25 cellular contexts compared by ENCODE assay signal in the genomic region with DNA sequence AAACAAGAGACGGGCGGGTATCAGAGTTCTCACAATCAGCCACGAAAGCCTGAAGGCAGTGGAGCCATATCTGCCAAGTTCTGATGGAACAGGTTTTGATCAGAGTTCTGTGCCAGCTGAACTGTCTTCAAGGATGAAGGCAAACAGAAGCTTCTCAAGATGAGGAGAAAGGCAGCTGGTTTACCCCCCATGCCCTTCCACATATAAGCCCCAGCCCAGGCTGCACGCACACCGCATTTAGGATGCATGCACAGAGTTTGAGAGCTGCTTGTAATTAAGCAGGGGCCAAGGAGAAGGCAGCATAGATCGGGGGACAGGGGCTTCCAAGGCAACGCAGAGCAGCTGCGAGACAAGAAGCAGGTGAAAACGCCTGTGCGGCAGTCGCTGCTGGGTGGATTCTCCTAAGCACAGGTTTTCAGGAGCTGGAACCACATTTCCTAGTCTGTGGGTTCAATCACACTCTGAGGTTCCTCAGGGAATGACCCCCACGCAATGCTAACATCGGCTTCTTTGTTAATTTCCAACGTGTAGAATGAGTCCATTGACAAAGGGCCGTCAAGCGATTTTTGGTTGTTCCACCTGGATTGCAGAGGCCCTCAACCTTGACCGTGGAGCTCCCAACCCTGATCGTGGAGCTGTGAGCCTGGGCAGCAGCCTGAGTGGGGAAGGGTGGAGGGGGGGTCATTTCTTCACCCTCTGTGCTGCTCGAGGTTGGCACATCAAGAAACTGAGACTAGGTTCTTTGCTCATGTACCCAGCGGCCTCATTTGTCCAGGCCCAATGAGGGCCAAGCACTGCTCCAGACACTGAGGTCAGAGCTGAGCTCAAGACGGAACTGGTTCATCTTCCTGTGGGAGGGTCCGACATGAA.
A peak's percentile ranks its signal among the peaks of the same experiment; 100 is the strongest.
DNase-seq lines count a peak whose midpoint lies in the region; FAIRE-seq and TF ChIP-seq lines count a peak whose summit lies in the region.
"Had no signal": no experiment of that assay in that cellular context is flagged by ENCODE, and none has a peak within 500 bp of the region (broad histone marks: within the 10 kb centered on the region; RNA-seq: fewer than 3 reads in every experiment).

No MANE protein-coding gene starts in this region.

- H3K27me3 ChIP-seq in BE2C = no peaks in the 10 kb centered on the region
- H3K27me3 ChIP-seq in ovary = no peaks in the 10 kb centered on the region

- H3K4me1 Mint-ChIP-seq in CD14-positive monocyte = no peaks in the 10 kb centered on the region
- H3K4me1 Mint-ChIP-seq: activated B cell treated with CpG ODN at 0.5 μM for 24 hours; stimulated activated naive B cell treated with anti-CD40 and anti-IgM and Interleukin-4, amounts not matched to agents 10 μg/mL and 1 μg/mL and 100 μg/mL, for 72 hours had no signal

- no peak overlapping the region for H3K27ac Mint-ChIP-seq in CD14-positive monocyte
- H3K27ac Mint-ChIP-seq: activated B cell treated with CpG ODN at 0.5 μM for 24 hours; progenitor cell of endocrine pancreas; stimulated activated naive B cell treated with anti-CD40 and anti-IgM and Interleukin-4, amounts not matched to agents 10 μg/mL and 1 μg/mL and 100 μg/mL, for 72 hours had no signal

- no peaks in the 10 kb centered on the region for H3K9me3 ChIP-seq in BE2C
- no peaks in the 10 kb centered on the region for H3K9me3 ChIP-seq in ovary
- H3K9me3 ChIP-seq: esophagus muscularis mucosa, gastrocnemius medialis, thoracic aorta had no signal

- no peak overlapping the region for H3K4me3 ChIP-seq in BE2C (ENCODE audit: low read depth, low read length)
- H3K4me3 ChIP-seq in epithelial cell of esophagus (ENCODE audit: low read length) = no peak overlapping the region
- no peak overlapping the region for H3K4me3 ChIP-seq in ovary
- H3K4me3 ChIP-seq: esophagus muscularis mucosa, gastrocnemius medialis, SK-N-MC, skin epidermis, thoracic aorta had no signal

- no peak overlapping the region for H3K4me3 Mint-ChIP-seq in CD14-positive monocyte
- H3K4me3 Mint-ChIP-seq: activated B cell treated with CpG ODN at 0.5 μM for 24 hours; nephron; stimulated activated naive B cell treated with anti-CD40 and anti-IgM and Interleukin-4, amounts not matched to agents 10 μg/mL and 1 μg/mL and 100 μg/mL, for 72 hours had no signal

- peaks cover 0 to 1% (median 0%) of the 10 kb centered on the region in 7 donors for H3K9me3 Mint-ChIP-seq in CD14-positive monocyte
- H3K9me3 Mint-ChIP-seq: activated B cell treated with CpG ODN at 0.5 μM for 24 hours; activated naive CD4-positive, alpha-beta T cell treated with anti-CD3 and anti-CD28 coated beads, Interleukin-2, amount 50 U/mL, for 72 hours; nephron; stimulated activated naive B cell treated with anti-CD40 and anti-IgM and Interleukin-4, amounts not matched to agents 10 μg/mL and 1 μg/mL and 100 μg/mL, for 72 hours had no signal

- WGBS in ovary, 3 donors = 89 to 92% (median 92%) methylated on average over 22 of the region's 22 CpGs

- H3K36me3 ChIP-seq in BE2C (no peaks in the 10 kb centered on the region), ovary (no peaks in the 10 kb centered on the region)
- H3K36me3 ChIP-seq: esophagus muscularis mucosa, gastrocnemius medialis, thoracic aorta had no signal

- no peak for FAIRE-seq in RCC 7860 (lab: Jason Lieb, UNC)

- TF ChIP-seq EP300 in ovary (IDR thresholded peaks at IDR 0.05) = no peak

- intact Hi-C loops in CD14-positive monocyte (cut with micrococcal nuclease) (no loop called here), ovary (cut with DNase I) (no loop called here)

- peaks cover 5 to 9% (median 6%) of the 10 kb centered on the region in 3 donors for H3K27me3 Mint-ChIP-seq in CD14-positive monocyte (ENCODE audit: low read depth in 3 of 3)

- peak; percentile 1 for DNase-seq in BE2C
- DNase-seq in CD14-positive monocyte (ENCODE audit: low spot score) = peak; percentile 30
- DNase-seq in epithelial cell of esophagus (ENCODE audit: low read depth) = peak; percentile 40
- DNase-seq in ovary = peak in 4 of 5 donors; percentile 2 to 23 (median 4)
- no peak for DNase-seq in SW480 (ENCODE audit: low spot score)
- DNase-seq in RCC 7860 (ENCODE audit: low spot score) = no peak
- DNase-seq in AG08395 (ENCODE audit: low spot score) = no peak
- DNase-seq: DND-41; effector CD8-positive, alpha-beta T cell; gastrocnemius medialis; KBM-7; mesendoderm; NCI-H146; NCI-H526 treated with DMSO at 0.1 percent for 48 hours; stimulated activated CD4-positive, alpha-beta T cell treated with anti-CD3 and anti-CD28 coated beads, Interleukin-2, amount 100 ng/mL, for 24 hours; stimulated activated naive B cell treated with anti-CD40 and anti-IgM and Interleukin-4, amounts not matched to agents 10 μg/mL and 1 μg/mL and 100 μg/mL, for 72 hours; T1000 had no signal

- H3K27ac ChIP-seq in ovary = no peak overlapping the region
- H3K27ac ChIP-seq: esophagus muscularis mucosa, gastrocnemius medialis, SK-N-MC, skin epidermis, thoracic aorta had no signal

- H3K36me3 Mint-ChIP-seq in CD14-positive monocyte = no peaks in the 10 kb centered on the region
- H3K36me3 Mint-ChIP-seq: activated naive CD4-positive, alpha-beta T cell treated with anti-CD3 and anti-CD28 coated beads, Interleukin-2, amount 50 U/mL, for 72 hours; stimulated activated naive B cell treated with anti-CD40 and anti-IgM and Interleukin-4, amounts not matched to agents 10 μg/mL and 1 μg/mL and 100 μg/mL, for 72 hours had no signal

- H3K4me1 ChIP-seq in BE2C (peaks cover 8% of the 10 kb centered on the region), ovary (ENCODE audit: insufficient read depth) (no peaks in the 10 kb centered on the region)
- H3K4me1 ChIP-seq: gastrocnemius medialis had no signal

- TF ChIP-seq CTCF in BE2C (IDR thresholded peaks at IDR 0.05; ENCODE audit: low read depth, low read length) (no peak), CD14-positive monocyte (IDR thresholded peaks at IDR 0.05) (no peak), epithelial cell of esophagus (IDR thresholded peaks at IDR 0.05; ENCODE audit: insufficient read depth, low read depth, low read length, missing control alignments) (no peak), ovary (IDR thresholded peaks at IDR 0.05) (no peak)

- TF ChIP-seq POLR2A in ovary (IDR thresholded peaks at IDR 0.05) = no peak

Comparison
In these comparisons a context has a peak if more than half of its experiments do, and no peak if none do; other contexts are left out.
1. DNase-seq: peak in BE2C (single experiment), CD14-positive monocyte (single experiment), epithelial cell of esophagus (single experiment) and ovary (4 of 5); none in SW480 (single experiment), RCC 7860 (single experiment) and AG08395 (single experiment).